In genomic region chr9:73083519-73083918, GRCh38 we compare ENCODE assay signal across 35 cellular contexts.
"Had no signal": no experiment of that assay in that cellular context is flagged by ENCODE, and none has a peak within 500 bp of the region (broad histone marks: within the 10 kb centered on the region; RNA-seq: fewer than 3 reads in every experiment).

No MANE protein-coding gene starts in this region.

- H3K4me1 ChIP-seq: adrenal gland, body of pancreas, foreskin keratinocyte, gastrocnemius medialis had no signal

- H3K36me3 ChIP-seq: adrenal gland, esophagus muscularis mucosa, gastrocnemius medialis, heart left ventricle, WERI-Rb-1 had no signal

- FAIRE-seq: colon had no signal

- H3K27me3 Mint-ChIP-seq: activated B cell treated with CpG ODN at 0.5 μM for 24 hours had no signal

- H3K36me3 Mint-ChIP-seq: activated naive CD4-positive, alpha-beta T cell treated with anti-CD3 and anti-CD28 coated beads, Interleukin-2, amount 50 U/mL, for 24 hours; activated naive CD8-positive, alpha-beta T cell treated with anti-CD3 and anti-CD28 coated beads for 36 hours had no signal

- H3K9me3 Mint-ChIP-seq: activated B cell treated with CpG ODN at 0.5 μM for 24 hours; activated CD8-positive, alpha-beta T cell treated with anti-CD3 and anti-CD28 coated beads for 36 hours; activated naive CD4-positive, alpha-beta T cell treated with anti-CD3 and anti-CD28 coated beads for 36 hours; activated naive CD4-positive, alpha-beta T cell treated with anti-CD3 and anti-CD28 coated beads, Interleukin-2, amount 50 U/mL, for 24 hours; activated naive CD8-positive, alpha-beta T cell treated with anti-CD3 and anti-CD28 coated beads for 36 hours; activated naive CD8-positive, alpha-beta T cell treated with anti-CD3 and anti-CD28 coated beads, Interleukin-2, amount 50 U/mL, for 24 hours; activated T-cell treated with anti-CD3 and anti-CD28 coated beads, Interleukin-2, amount 50 U/mL, for 4 hours; activated T-helper 17 cell treated with anti-CD3 and anti-CD28 coated beads, Interleukin-2, amount 50 U/mL, for 72 hours; effector memory CD8-positive, alpha-beta T cell; T-helper 2 cell treated with Interferon-gamma antibody and Interleukin-4, amounts not matched to agents 5 μg/mL and 100 μg/mL, for 36 hours had no signal

- H3K27me3 ChIP-seq: adrenal gland, body of pancreas, esophagus muscularis mucosa, gastrocnemius medialis had no signal

- H3K27ac Mint-ChIP-seq: activated B cell treated with CpG ODN at 0.5 μM for 24 hours; activated CD8-positive, alpha-beta T cell treated with anti-CD3 and anti-CD28 coated beads for 36 hours; activated naive CD4-positive, alpha-beta T cell treated with anti-CD3 and anti-CD28 coated beads for 36 hours; activated naive CD4-positive, alpha-beta T cell treated with anti-CD3 and anti-CD28 coated beads, Interleukin-2, amount 50 U/mL, for 24 hours; activated naive CD8-positive, alpha-beta T cell treated with anti-CD3 and anti-CD28 coated beads for 36 hours; activated naive CD8-positive, alpha-beta T cell treated with anti-CD3 and anti-CD28 coated beads, Interleukin-2, amount 50 U/mL, for 24 hours; activated T-helper 17 cell treated with anti-CD3 and anti-CD28 coated beads, Interleukin-2, amount 50 U/mL, for 72 hours; effector memory CD8-positive, alpha-beta T cell; T-helper 17 cell; T-helper 2 cell treated with Interferon-gamma antibody and Interleukin-4, amounts not matched to agents 5 μg/mL and 100 μg/mL, for 36 hours had no signal

- DNase-seq: activated B cell treated with CpG ODN at 0.5 μM for 24 hours; activated CD4-positive, alpha-beta T cell treated with anti-CD3 and anti-CD28 coated beads for 48 hours; activated CD4-positive, alpha-beta T cell treated with anti-CD3 and anti-CD28 coated beads, Interleukin-2, amount 50 U/mL, for 1 hour; activated CD4-positive, alpha-beta T cell treated with anti-CD3 and anti-CD28 coated beads, Interleukin-2, amount 50 U/mL, for 48 hours; activated CD8-positive, alpha-beta memory T cell treated with anti-CD3 and anti-CD28 coated beads for 24 hours; activated CD8-positive, alpha-beta T cell treated with anti-CD3 and anti-CD28 coated beads for 36 hours; activated effector memory CD4-positive, alpha-beta T cell treated with Interleukin-2 at 50 U/mL for 16 hours; activated gamma-delta T cell treated with Interleukin-2 at 50 U/mL for 16 hours; activated naive CD4-positive, alpha-beta T cell treated with anti-CD3 and anti-CD28 coated beads for 36 hours; activated naive CD8-positive, alpha-beta T cell treated with anti-CD3 and anti-CD28 coated beads for 36 hours; activated naive CD8-positive, alpha-beta T cell treated with anti-CD3 and anti-CD28 coated beads, Interleukin-2, amount 50 U/mL, for 24 hours; activated T-cell treated with anti-CD3 and anti-CD28 coated beads, Interleukin-2, amount 50 U/mL, for 4 hours; adrenal gland; amygdala; aorta; body of pancreas; caudate nucleus; cortex of kidney; dermis blood vessel endothelial cell; effector CD4-positive, alpha-beta T cell; effector memory CD8-positive, alpha-beta T cell; erythroblast; foreskin keratinocyte; gastrocnemius medialis; glutamatergic neuron; heart left ventricle; T-helper 17 cell; T1000; WERI-Rb-1 had no signal

- H3K4me3 Mint-ChIP-seq: activated B cell treated with CpG ODN at 0.5 μM for 24 hours; activated CD8-positive, alpha-beta T cell treated with anti-CD3 and anti-CD28 coated beads for 36 hours; activated naive CD4-positive, alpha-beta T cell treated with anti-CD3 and anti-CD28 coated beads for 36 hours; activated naive CD4-positive, alpha-beta T cell treated with anti-CD3 and anti-CD28 coated beads, Interleukin-2, amount 50 U/mL, for 24 hours; activated naive CD8-positive, alpha-beta T cell treated with anti-CD3 and anti-CD28 coated beads for 36 hours; activated naive CD8-positive, alpha-beta T cell treated with anti-CD3 and anti-CD28 coated beads, Interleukin-2, amount 50 U/mL, for 24 hours; activated T-cell treated with anti-CD3 and anti-CD28 coated beads, Interleukin-2, amount 50 U/mL, for 4 hours; activated T-helper 17 cell treated with anti-CD3 and anti-CD28 coated beads, Interleukin-2, amount 50 U/mL, for 72 hours; effector memory CD8-positive, alpha-beta T cell; T-helper 17 cell; T-helper 2 cell treated with Interferon-gamma antibody and Interleukin-4, amounts not matched to agents 5 μg/mL and 100 μg/mL, for 36 hours had no signal

- H3K9me3 ChIP-seq: adrenal gland, body of pancreas, esophagus muscularis mucosa, gastrocnemius medialis, heart left ventricle had no signal

- H3K4me3 ChIP-seq: adrenal gland, body of pancreas, esophagus muscularis mucosa, gastrocnemius medialis, heart left ventricle had no signal

- H3K4me1 Mint-ChIP-seq: activated B cell treated with CpG ODN at 0.5 μM for 24 hours; activated naive CD4-positive, alpha-beta T cell treated with anti-CD3 and anti-CD28 coated beads, Interleukin-2, amount 50 U/mL, for 24 hours; activated naive CD8-positive, alpha-beta T cell treated with anti-CD3 and anti-CD28 coated beads for 36 hours; activated naive CD8-positive, alpha-beta T cell treated with anti-CD3 and anti-CD28 coated beads, Interleukin-2, amount 50 U/mL, for 24 hours; activated T-helper 17 cell treated with anti-CD3 and anti-CD28 coated beads, Interleukin-2, amount 50 U/mL, for 72 hours; T-helper 17 cell had no signal

- ATAC-seq: activated CD4-positive, CD25-positive, alpha-beta regulatory T cell treated with anti-CD3 and anti-CD28 coated beads, Interleukin-2, amount 50 U/mL, for 24 hours; activated CD8-positive, alpha-beta T cell treated with anti-CD3 and anti-CD28 coated beads for 36 hours; activated naive CD8-positive, alpha-beta T cell treated with anti-CD3 and anti-CD28 coated beads, Interleukin-2, amount 50 U/mL, for 24 hours; activated T-cell treated with anti-CD3 and anti-CD28 coated beads, Interleukin-2, amount 50 U/mL, for 4 hours; activated T-helper 17 cell treated with anti-CD3 and anti-CD28 coated beads, Interleukin-2, amount 50 U/mL, for 72 hours; body of pancreas; effector memory CD8-positive, alpha-beta T cell; foreskin keratinocyte; gastrocnemius medialis; heart left ventricle; T-helper 17 cell had no signal
